Comparison of ENCODE assay signal across 8 cellular contexts in the genomic region with DNA sequence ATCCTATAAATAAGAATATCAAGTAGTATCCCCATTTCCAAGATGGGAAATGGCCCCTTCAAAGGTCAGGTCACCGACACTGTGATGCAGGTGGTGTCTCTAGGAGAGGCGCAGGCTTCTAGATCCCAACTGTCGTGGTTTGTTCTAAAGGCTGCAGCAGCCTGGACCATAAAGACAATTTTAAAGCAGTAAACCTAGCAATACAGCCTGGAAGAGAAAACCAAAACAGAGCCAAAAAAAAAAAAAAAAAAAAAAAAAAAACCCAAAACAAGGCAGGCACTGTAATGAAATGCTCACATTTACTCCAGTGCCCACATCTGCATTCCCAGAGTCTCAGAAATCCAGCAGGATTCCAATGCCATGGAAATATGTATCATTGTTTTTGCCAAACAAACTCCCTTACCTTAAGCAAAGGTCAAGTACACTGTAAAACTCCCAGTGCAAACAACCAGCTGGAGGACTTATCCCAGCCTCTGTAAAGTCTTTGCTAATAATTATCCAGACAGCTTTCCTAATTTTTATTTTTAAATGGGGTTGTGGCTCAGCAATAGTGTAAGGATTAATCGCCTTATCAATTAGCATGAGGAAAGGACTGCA.
DNase-seq lines count a peak whose midpoint lies in the region; ATAC-seq, FAIRE-seq and TF ChIP-seq lines count a peak whose summit lies in the region.

No MANE protein-coding gene starts in this region.

- peak overlapping the region; percentile 80 for H3K9ac ChIP-seq in HepG2 (ENCODE audit: insufficient read depth, low read depth, low read length)

- H3K27me3 ChIP-seq in HepG2 (ENCODE audit: control insufficient read depth in 1 of 2, insufficient read depth in 2 of 2, low read length in 2 of 2) (no peaks in the 10 kb centered on the region), testis (no peaks in the 10 kb centered on the region)

- TF ChIP-seq POLR2A in HepG2 (IDR thresholded peaks at IDR 0.05; ENCODE audit: insufficient read depth in 1 of 2, low read depth in 2 of 2, low read length in 2 of 2) (no peak), testis (IDR thresholded peaks at IDR 0.05) (no peak)

- TF ChIP-seq RAD21 in HepG2 (CRISPR knock-in tag; IDR thresholded peaks at IDR 0.05) = no peak

- WGBS in HepG2 (ENCODE audit: low lambda C conversion rate) = 15% methylated on average over 4 of the region's 4 CpGs
- WGBS in testis, 2 donors = 68 to 80% methylated on average over 4 of the region's 4 CpGs

- no peaks in the 10 kb centered on the region for H3K27me3 Mint-ChIP-seq in activated CD4-positive, alpha-beta T cell treated with anti-CD3 and anti-CD28 coated beads for 36 hours
- peaks cover 25% of the 10 kb centered on the region for H3K27me3 Mint-ChIP-seq in activated naive CD8-positive, alpha-beta T cell treated with anti-CD3 and anti-CD28 coated beads, Interleukin-2, amount 10 ng/mL, durations not matched to agents 7 days and 5 days

- no peaks in the 10 kb centered on the region for H3K9me3 ChIP-seq in HepG2 (ENCODE audit: low read length)
- H3K9me3 ChIP-seq in testis = no peaks in the 10 kb centered on the region

- in situ Hi-C loops in HepG2 (cut with HindIII; ENCODE audit: extremely low pct_ligation_motif_present, low pct_unique_long_range_greater_than_20kb) = loop anchor here (5.0 kb wide), 1 partner anchor 100 kb away; the partner anchor contains the start of gene SLC22A23

- H3K27ac ChIP-seq in HepG2 (ENCODE audit: extremely low read length, insufficient read depth, low read length) (peak overlapping the region; percentile 98), testis (peak overlapping the region; percentile 53 to 90)

- peak overlapping the region; percentile 81 for H3K4me2 ChIP-seq in HepG2 (ENCODE audit: low read depth, low read length)

- CTCF ChIA-PET in activated CD4-positive, alpha-beta T cell treated with anti-CD3 and anti-CD28 coated beads for 36 hours (lab: Charles Lee) = interaction anchor here (0.7 kb wide), 1 partner anchor 1231 kb away, joined by 3 read pairs; no protein-coding TSS in a partner anchor
- CTCF ChIA-PET in HepG2 (lab: Yijun Ruan, JAX; ENCODE audit: low intra/inter-chr PET ratio, low total read pairs) = interaction anchor here (0.9 kb wide), 1 partner anchor 54 kb away, joined by 4 read pairs; no protein-coding TSS in a partner anchor

- H3K4me3 ChIP-seq in HepG2 (replicated peaks in 1 of 3; ENCODE audit: insufficient read depth in 1 of 3, low read depth in 2 of 3, low read length in 3 of 3) (peak overlapping the region; percentile 12 to 47 (median 17); a peak in 4 of 6 replicates), testis (no peak overlapping the region)

- no peaks in the 10 kb centered on the region for H3K36me3 Mint-ChIP-seq in activated CD4-positive, alpha-beta T cell treated with anti-CD3 and anti-CD28 coated beads for 36 hours (ENCODE audit: low read depth)
- no peaks in the 10 kb centered on the region for H3K36me3 Mint-ChIP-seq in activated naive CD8-positive, alpha-beta T cell treated with anti-CD3 and anti-CD28 coated beads, Interleukin-2, amount 10 ng/mL, durations not matched to agents 7 days and 5 days

- no TSS peak for BruUV-seq in HepG2 (replicated peaks; lab: Mats Ljungman, UMichigan)

- ATAC-seq in activated CD4-positive, alpha-beta T cell treated with anti-CD3 and anti-CD28 coated beads for 36 hours = no peak
- no peak for ATAC-seq in activated naive CD8-positive, alpha-beta T cell treated with anti-CD3 and anti-CD28 coated beads, Interleukin-2, amount 10 ng/mL, durations not matched to agents 7 days and 5 days (ENCODE audit: low read depth)
- ATAC-seq in HepG2 = peak; percentile 75

- no peaks in the 10 kb centered on the region for H4K20me1 ChIP-seq in HepG2 (ENCODE audit: insufficient read depth, low read length)

- peak overlapping the region; percentile 58 for H3K4me3 Mint-ChIP-seq in activated CD4-positive, alpha-beta T cell treated with anti-CD3 and anti-CD28 coated beads for 36 hours
- H3K4me3 Mint-ChIP-seq in activated naive CD8-positive, alpha-beta T cell treated with anti-CD3 and anti-CD28 coated beads, Interleukin-2, amount 10 ng/mL, durations not matched to agents 7 days and 5 days = peak overlapping the region; percentile 59

- FAIRE-seq in HepG2 (lab: Jason Lieb, UNC) = peak; percentile 80

- intact Hi-C loops in activated CD4-positive, alpha-beta T cell treated with anti-CD3 and anti-CD28 coated beads for 36 hours (cut with DNase I, micrococcal nuclease) = no loop called here
- intact Hi-C loops in HepG2 (cut with micrococcal nuclease; ENCODE audit: unreplicated experiment) = loop anchor here (1.0 to 5.0 kb wide), 4 partner anchors 23 to 100 kb away; partner anchors contain the start of gene SLC22A23
- intact Hi-C loops in testis (cut with DNase I; ENCODE audit: low total_unique reads) = no loop called here

- H3K36me3 ChIP-seq in HepG2 (replicated peaks in 1 of 2; ENCODE audit: control insufficient read depth in 1 of 2, insufficient read depth in 2 of 2, low read length in 2 of 2) (peaks cover 7 to 26% of the 10 kb centered on the region in 2 experiments; a peak in 3 of 5 replicates), testis (ENCODE audit: low read depth, missing control alignments) (no peaks in the 10 kb centered on the region)

- POLR2A ChIA-PET in activated CD4-positive, alpha-beta T cell treated with anti-CD3 and anti-CD28 coated beads for 36 hours (lab: Charles Lee) = no interaction called here
- POLR2A ChIA-PET in activated naive CD8-positive, alpha-beta T cell treated with anti-CD3 and anti-CD28 coated beads, Interleukin-2, amount 10 ng/mL, durations not matched to agents 7 days and 5 days (lab: Charles Lee) = no interaction called here
- POLR2A ChIA-PET in HepG2 (lab: Yijun Ruan, JAX) = interaction anchor here (0.7 to 4.4 kb wide), 16 partner anchors 10 to 664 kb away, joined by 3 to 68 read pairs (median 4); partner anchors contain the start of gene SLC22A23

- TF ChIP-seq EP300 in HepG2 (IDR thresholded peaks at IDR 0.05; ENCODE audit: low read depth in 2 of 2, low read length in 2 of 2) (peak; percentile 12 to 93; a peak in 2 of 4 replicates), HepG2 (CRISPR knock-in tag; IDR thresholded peaks at IDR 0.05; ENCODE audit: borderline replicate concordance) (peak; percentile 53; the same call in 1 of the 2 replicates)

- peaks cover 96% of the 10 kb centered on the region for H3K4me1 ChIP-seq in HepG2 (ENCODE audit: insufficient read depth, low read length)
- H3K4me1 ChIP-seq in testis = peaks cover 17% of the 10 kb centered on the region

- TF ChIP-seq CTCF in HepG2 (CRISPR knock-in tag; IDR thresholded peaks at IDR 0.05) (no peak), testis (IDR thresholded peaks at IDR 0.05) (no peak)

- no peak overlapping the region for H3K27ac Mint-ChIP-seq in activated CD4-positive, alpha-beta T cell treated with anti-CD3 and anti-CD28 coated beads for 36 hours
- no peak overlapping the region for H3K27ac Mint-ChIP-seq in activated naive CD8-positive, alpha-beta T cell treated with anti-CD3 and anti-CD28 coated beads, Interleukin-2, amount 10 ng/mL, durations not matched to agents 7 days and 5 days

- H2AFZ ChIP-seq in HepG2 (ENCODE audit: low read length) = no peak overlapping the region

- H3K9me3 Mint-ChIP-seq in activated CD4-positive, alpha-beta T cell treated with anti-CD3 and anti-CD28 coated beads for 36 hours (ENCODE audit: low read depth) = no peaks in the 10 kb centered on the region
- H3K9me3 Mint-ChIP-seq in activated naive CD8-positive, alpha-beta T cell treated with anti-CD3 and anti-CD28 coated beads, Interleukin-2, amount 10 ng/mL, durations not matched to agents 7 days and 5 days = no peaks in the 10 kb centered on the region

- no peak for DNase-seq in activated CD4-positive, alpha-beta T cell treated with anti-CD3 and anti-CD28 coated beads for 36 hours
- no peak for DNase-seq in activated CD4-positive, alpha-beta T cell treated with anti-CD3 and anti-CD28 coated beads for 1 hour
- no peak for DNase-seq in activated naive CD8-positive, alpha-beta T cell treated with anti-CD3 and anti-CD28 coated beads, Interleukin-2, amount 10 ng/mL, durations not matched to agents 7 days and 5 days
- DNase-seq in HepG2 (ENCODE audit: low spot score) (peak; percentile 95), testis (no peak), anterior cingulate cortex (lab: John Stamatoyannopoulos, UW) (no peak), amniotic stem cell (lab: John Stamatoyannopoulos, UW) (no peak)
- no peak for DNase-seq in activated naive CD4-positive, alpha-beta T cell treated with anti-CD3 and anti-CD28 coated beads, Interleukin-2, amount 50 U/mL, for 16 hours

- peaks cover 78% of the 10 kb centered on the region for H3K79me2 ChIP-seq in HepG2 (ENCODE audit: insufficient read depth, low read length)

- H3K4me1 Mint-ChIP-seq in activated CD4-positive, alpha-beta T cell treated with anti-CD3 and anti-CD28 coated beads for 36 hours = peaks cover 18% of the 10 kb centered on the region
- H3K4me1 Mint-ChIP-seq in activated naive CD8-positive, alpha-beta T cell treated with anti-CD3 and anti-CD28 coated beads, Interleukin-2, amount 10 ng/mL, durations not matched to agents 7 days and 5 days = peaks cover 9% of the 10 kb centered on the region

TF ChIP-seq in HepG2, 621 proteins besides CTCF, POLR2A, EP300 and RAD21 (continues in another document):
- TF ChIP-seq CBX1 (IDR thresholded peaks at IDR 0.05; ENCODE audit: low read depth) (no peak), FOXK2 (IDR thresholded peaks at IDR 0.05) (no peak; the same call in 1 of the 2 replicates), HNRNPLL (IDR thresholded peaks at IDR 0.05; ENCODE audit: low read depth, low read length, poor library complexity, severe bottlenecking) (no peak), HDAC1 (CRISPR knock-in tag; IDR thresholded peaks at IDR 0.05) (peak; percentile 77), MEIS2 (CRISPR knock-in tag; IDR thresholded peaks at IDR 0.05) (no peak), SOX5 (CRISPR knock-in tag; IDR thresholded peaks at IDR 0.05; ENCODE audit: borderline replicate concordance) (peak; percentile 82; the same call in 1 of the 2 replicates), KMT2B (CRISPR knock-in tag; IDR thresholded peaks at IDR 0.05) (no peak)
- TF ChIP-seq, protein P1, sequence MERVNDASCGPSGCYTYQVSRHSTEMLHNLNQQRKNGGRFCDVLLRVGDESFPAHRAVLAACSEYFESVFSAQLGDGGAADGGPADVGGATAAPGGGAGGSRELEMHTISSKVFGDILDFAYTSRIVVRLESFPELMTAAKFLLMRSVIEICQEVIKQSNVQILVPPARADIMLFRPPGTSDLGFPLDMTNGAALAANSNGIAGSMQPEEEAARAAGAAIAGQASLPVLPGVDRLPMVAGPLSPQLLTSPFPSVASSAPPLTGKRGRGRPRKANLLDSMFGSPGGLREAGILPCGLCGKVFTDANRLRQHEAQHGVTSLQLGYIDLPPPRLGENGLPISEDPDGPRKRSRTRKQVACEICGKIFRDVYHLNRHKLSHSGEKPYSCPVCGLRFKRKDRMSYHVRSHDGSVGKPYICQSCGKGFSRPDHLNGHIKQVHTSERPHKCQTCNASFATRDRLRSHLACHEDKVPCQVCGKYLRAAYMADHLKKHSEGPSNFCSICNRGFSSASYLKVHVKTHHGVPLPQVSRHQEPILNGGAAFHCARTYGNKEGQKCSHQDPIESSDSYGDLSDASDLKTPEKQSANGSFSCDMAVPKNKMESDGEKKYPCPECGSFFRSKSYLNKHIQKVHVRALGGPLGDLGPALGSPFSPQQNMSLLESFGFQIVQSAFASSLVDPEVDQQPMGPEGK (CRISPR knock-in tag; IDR thresholded peaks at IDR 0.05) = peak; percentile 95

Comparison
In these comparisons a context has a peak if more than half of its experiments do, and no peak if none do; other contexts are left out.
1. H3K4me3 ChIP-seq: peak in HepG2 (3 of 3); none in testis (0 of 2).